9 cellular contexts compared by ENCODE assay signal in the genomic region with DNA sequence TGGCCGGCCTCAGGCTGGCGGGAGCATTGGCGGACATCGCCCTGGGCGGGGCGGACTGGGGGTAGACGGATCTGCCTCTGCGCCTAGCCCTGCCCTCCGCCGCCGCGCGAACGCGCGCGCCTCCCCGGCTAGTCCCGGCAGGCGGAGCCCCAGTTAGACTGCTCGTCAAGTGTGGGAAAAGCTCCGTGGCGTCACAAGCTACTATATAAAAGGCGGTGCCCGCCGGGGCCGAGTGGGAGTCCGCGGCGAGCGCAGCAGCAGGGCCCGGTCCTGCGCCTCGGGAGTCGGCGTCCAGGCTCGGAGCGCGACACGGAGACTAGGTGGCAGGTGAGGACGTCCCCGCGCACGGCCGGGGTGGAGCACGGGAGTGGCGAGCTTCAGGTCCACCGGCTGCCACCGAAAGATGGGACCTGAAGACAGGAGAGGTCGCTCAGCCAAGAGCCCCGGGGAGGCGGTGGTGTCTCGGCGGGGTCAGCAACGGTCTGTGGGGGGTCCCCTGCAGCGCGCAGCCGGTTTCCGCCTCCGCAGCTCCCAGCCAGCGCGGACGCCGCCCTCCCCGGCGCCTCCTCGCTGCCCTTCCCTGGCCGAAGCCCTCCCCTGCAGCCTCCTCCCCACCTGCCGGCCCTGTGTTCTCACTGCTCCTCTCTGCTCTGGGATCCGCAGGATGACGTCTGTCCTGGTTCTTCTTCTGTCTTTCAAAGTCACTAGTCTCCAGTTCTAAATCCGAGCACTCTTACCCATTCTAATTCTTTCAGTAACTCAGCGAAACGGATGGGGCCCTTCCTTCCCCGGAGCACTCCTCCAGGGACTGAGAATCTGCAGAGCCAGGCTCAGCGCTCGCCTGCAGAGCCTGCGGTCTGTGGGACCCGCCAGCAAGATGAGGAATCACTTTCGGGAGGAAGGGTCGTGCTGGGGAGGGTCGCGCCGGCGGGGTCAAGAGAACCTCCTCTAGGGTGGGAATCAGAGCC. TPM values are rescaled to one million over a fixed set of nuclear protein-coding genes. Genes with fewer than 3 reads are reported as not detected.
DNase-seq lines count a peak whose midpoint lies in the region; ATAC-seq, FAIRE-seq and TF ChIP-seq lines count a peak whose summit lies in the region.
"Had no signal": no experiment of that assay in that cellular context is flagged by ENCODE, and none has a peak within 500 bp of the region (broad histone marks: within the 10 kb centered on the region; RNA-seq: fewer than 3 reads in every experiment).

No MANE protein-coding gene starts in this region.

- TF ChIP-seq CTCF in WERI-Rb-1 (IDR thresholded peaks at IDR 0.05; ENCODE audit: low read depth, low read length) = peak; percentile 31; the same call in 1 of the 2 replicates

- H3K9me3 ChIP-seq in WERI-Rb-1 (ENCODE audit: severe bottlenecking) = peaks cover 2% of the 10 kb centered on the region
- no peaks in the 10 kb centered on the region for H3K9me3 ChIP-seq in small intestine (ENCODE audit: control insufficient read depth, low read depth)

- FAIRE-seq in small intestine (lab: Jason Lieb, UNC) = no peak
- FAIRE-seq: G401.6 had no signal

- H3K4me1 ChIP-seq in small intestine (ENCODE audit: control insufficient read depth in 2 of 2, insufficient read depth in 1 of 2, low read depth in 1 of 2, low read length in 1 of 2) = no peaks in the 10 kb centered on the region

- H3K4me3 ChIP-seq in WERI-Rb-1 (ENCODE audit: low read depth, low read length) (peak overlapping the region; percentile 49), small intestine (ENCODE audit: low read depth in 1 of 2, low read length in 2 of 2) (peak overlapping the region; percentile 74 to 80)

- H3K36me3 ChIP-seq in WERI-Rb-1 (peaks cover 3% of the 10 kb centered on the region; the same call in 1 of the 2 replicates), small intestine (ENCODE audit: control insufficient read depth in 2 of 2, insufficient read depth in 2 of 2, low read length in 2 of 2) (no peaks in the 10 kb centered on the region)

- H3K27ac ChIP-seq in WERI-Rb-1 (peak overlapping the region; percentile 59), small intestine (ENCODE audit: low read depth in 1 of 2, low read length in 1 of 2) (peak overlapping the region; percentile 84 to 99)

- ATAC-seq in HG02943 (IDR thresholded peaks at IDR 0.05; ENCODE audit: low read depth, unreplicated experiment) = peak; percentile 49

- H3K27me3 ChIP-seq in WERI-Rb-1 (ENCODE audit: insufficient read depth, low read depth, severe bottlenecking) = no peaks in the 10 kb centered on the region
- no peaks in the 10 kb centered on the region for H3K27me3 ChIP-seq in small intestine (ENCODE audit: control insufficient read depth in 2 of 2, insufficient read depth in 2 of 2, low read length in 2 of 2)

- in situ Hi-C loops in T47D (cut with HindIII; ENCODE audit: low pct_unique_long_range_greater_than_20kb, low sequenced_read_pairs) = no loop called here

- WGBS in small intestine, 3 donors = 0 to 1% (median 0%) methylated on average over 62 to 85 of the region's 85 CpGs

- peak; percentile 64 for DNase-seq in NK-92 treated with Interleukin-12 subunit alpha and Interleukin-12 subunit beta, amount 100 ng/mL, for 24 hours (lab: John Stamatoyannopoulos, UW)
- no peak for DNase-seq in NK-92 (lab: John Stamatoyannopoulos, UW; ENCODE audit: unreplicated experiment)
- DNase-seq in NCI-H2107 (lab: John Stamatoyannopoulos, UW) = peak; percentile 63
- peak; percentile 98 for DNase-seq in WERI-Rb-1
- DNase-seq in T47D (ENCODE audit: low read depth in 1 of 2, low spot score in 1 of 2) = peak; percentile 93 to 98
- peak; percentile 85 for DNase-seq in iPS-NIHi11 (ENCODE audit: low spot score)
- peak; percentile 97 for DNase-seq in small intestine

RNA-seq across cellular contexts. Expression of a gene that starts 4.3 kb away (rescaled TPM):
- polyA plus RNA-seq in small intestine = 10 to 100 TPM; 14.4 to 31.1 (median 28.2) TPM

RNA-seq across cellular contexts. Expression of a gene that starts 54.5 kb away (rescaled TPM):
- 100 to 1,000 TPM in 1 of 3 donors, 10 to 100 TPM in 2; 20.4 to 171 (median 95.7) TPM for polyA plus RNA-seq in small intestine
